In genomic region chr10:110005716-110006115, GRCh38 we compare ENCODE assay signal across 9 cellular contexts. TPM values are rescaled to one million over a fixed set of nuclear protein-coding genes. Genes with fewer than 3 reads are reported as not detected.
DNase-seq lines count a peak whose midpoint lies in the region; ATAC-seq, FAIRE-seq and TF ChIP-seq lines count a peak whose summit lies in the region.
"Had no signal": no experiment of that assay in that cellular context is flagged by ENCODE, and none has a peak within 500 bp of the region (broad histone marks: within the 10 kb centered on the region; RNA-seq: fewer than 3 reads in every experiment).

No MANE protein-coding gene starts in this region.

- peaks cover 2 to 3% of the 10 kb centered on the region in 2 donors for H3K4me1 ChIP-seq in small intestine (ENCODE audit: control insufficient read depth in 2 of 2, insufficient read depth in 1 of 2, low read depth in 1 of 2, low read length in 1 of 2)
- H3K4me1 ChIP-seq in CD8-positive, alpha-beta T cell (ENCODE audit: insufficient read depth, low read length), result peaks cover 13% of the 10 kb centered on the region

- no peaks in the 10 kb centered on the region for H3K27me3 Mint-ChIP-seq in CD8-positive, alpha-beta T cell (ENCODE audit: low read depth)
- H3K27me3 Mint-ChIP-seq: CD4-positive, alpha-beta memory T cell had no signal

- H3K27ac Mint-ChIP-seq in CD8-positive, alpha-beta T cell, result no peak overlapping the region
- H3K27ac Mint-ChIP-seq: CD4-positive, alpha-beta memory T cell had no signal

- H3K9me3 Mint-ChIP-seq in CD8-positive, alpha-beta T cell, result no peaks in the 10 kb centered on the region
- H3K9me3 Mint-ChIP-seq: CD4-positive, alpha-beta memory T cell had no signal

- no peak for TF ChIP-seq CTCF in CD8-positive, alpha-beta T cell (IDR thresholded peaks at IDR 0.05)

- peak overlapping the region; percentile 60 to 82 for H3K27ac ChIP-seq in small intestine (ENCODE audit: low read depth in 1 of 2, low read length in 1 of 2)
- H3K27ac ChIP-seq in CD8-positive, alpha-beta T cell (ENCODE audit: low read depth, low read length), result no peak overlapping the region

- H3K4me3 ChIP-seq in iPS-18c (ENCODE audit: insufficient read depth, low read depth, low read length), result peak overlapping the region; percentile 32; the same call in 1 of the 2 replicates
- peak overlapping the region in 1 of 2 donors; percentile 7 for H3K4me3 ChIP-seq in small intestine (ENCODE audit: low read depth in 1 of 2, low read length in 2 of 2)
- no peak overlapping the region for H3K4me3 ChIP-seq in CD8-positive, alpha-beta T cell (ENCODE audit: low read depth, low read length)

- POLR2A ChIA-PET in CD8-positive, alpha-beta T cell (lab: Charles Lee), result interaction anchor here (0.8 kb wide), 1 partner anchor 72 kb away, joined by 3 read pairs; no protein-coding TSS in a partner anchor

- WGBS in small intestine, 3 donors, result 9 to 30% (median 22%) methylated on average over 8 of the region's 8 CpGs

- H3K36me3 Mint-ChIP-seq in CD8-positive, alpha-beta T cell, result peaks cover 10% of the 10 kb centered on the region

- intact Hi-C loops in CD8-positive, alpha-beta T cell (cut with DNase I, micrococcal nuclease), result loop anchor here (2.0 to 5.0 kb wide), 10 partner anchors 27 to 912 kb away; partner anchors contain the start of genes BBIP1 (in 1 of the 2), SHOC2 (in 1 of the 2), SMC3 (in 1 of the 2) and SMNDC1 (in 1 of the 2)

- no peaks in the 10 kb centered on the region for H3K36me3 ChIP-seq in small intestine (ENCODE audit: control insufficient read depth in 2 of 2, insufficient read depth in 2 of 2, low read length in 2 of 2)
- H3K36me3 ChIP-seq in CD8-positive, alpha-beta T cell (ENCODE audit: insufficient read depth, low read length), result no peaks in the 10 kb centered on the region

- no peaks in the 10 kb centered on the region for H3K27me3 ChIP-seq in small intestine (ENCODE audit: control insufficient read depth in 2 of 2, insufficient read depth in 2 of 2, low read length in 2 of 2)
- no peaks in the 10 kb centered on the region for H3K27me3 ChIP-seq in CD8-positive, alpha-beta T cell (ENCODE audit: insufficient read depth, low read length)

- peaks cover 21% of the 10 kb centered on the region for H3K4me1 Mint-ChIP-seq in CD8-positive, alpha-beta T cell (ENCODE audit: low read depth)

- CTCF ChIA-PET in CD8-positive, alpha-beta T cell (lab: Charles Lee), result interaction anchor here (1.4 to 1.6 kb wide), 2 partner anchors 27 to 121 kb away, joined by 4 to 5 read pairs; no protein-coding TSS in a partner anchor

- no peaks in the 10 kb centered on the region for H3K9me3 ChIP-seq in iPS-18c (ENCODE audit: control insufficient read depth, insufficient read depth, low read length)
- no peaks in the 10 kb centered on the region for H3K9me3 ChIP-seq in small intestine (ENCODE audit: control insufficient read depth, low read depth)
- no peaks in the 10 kb centered on the region for H3K9me3 ChIP-seq in CD8-positive, alpha-beta T cell (ENCODE audit: low read length)

- DNase-seq in NCI-H510A treated with DMSO at 0.1 percent for 48 hours (lab: John Stamatoyannopoulos, UW) (peak; percentile 60), NCI-H510A (lab: John Stamatoyannopoulos, UW) (no peak), amniotic epithelial cell (ENCODE audit: low read depth) (peak; percentile 83), small intestine (peak; percentile 56), HTR-8/SVneo (ENCODE audit: insufficient read length, low spot score) (no peak), NCI-H774 (lab: John Stamatoyannopoulos, UW) (no peak)
- DNase-seq in CD8-positive, alpha-beta T cell, result no peak

- ATAC-seq in CD8-positive, alpha-beta T cell, result no peak

- no peak overlapping the region for H3K4me3 Mint-ChIP-seq in CD8-positive, alpha-beta T cell
- H3K4me3 Mint-ChIP-seq: CD4-positive, alpha-beta memory T cell had no signal

- FAIRE-seq in small intestine (lab: Jason Lieb, UNC) (no peak), HTR-8/SVneo (lab: Jason Lieb, UNC) (no peak)

RNA-seq across cellular contexts. Expression of gene ADD3, which starts 2.1 kb away (rescaled TPM):
- polyA plus RNA-seq in small intestine, result 100 to 1,000 TPM in 1 of 3 donors, 10 to 100 TPM in 2; 63.7 to 123 (median 74.8) TPM
- total RNA-seq in CD8-positive, alpha-beta T cell, result 100 to 1,000 TPM; 135 to 148 TPM

Comparison
In these comparisons a context has a peak if more than half of its experiments do, and no peak if none do; other contexts are left out.
1. DNase-seq: peak in NCI-H510A treated with DMSO at 0.1 percent for 48 hours (single experiment), amniotic epithelial cell (single experiment) and small intestine (single experiment); none in NCI-H510A (single experiment), HTR-8/SVneo (single experiment), NCI-H774 (single experiment) and CD8-positive, alpha-beta T cell (0 of 7).